1 cellular context compared by ENCODE assay signal in the genomic region with DNA sequence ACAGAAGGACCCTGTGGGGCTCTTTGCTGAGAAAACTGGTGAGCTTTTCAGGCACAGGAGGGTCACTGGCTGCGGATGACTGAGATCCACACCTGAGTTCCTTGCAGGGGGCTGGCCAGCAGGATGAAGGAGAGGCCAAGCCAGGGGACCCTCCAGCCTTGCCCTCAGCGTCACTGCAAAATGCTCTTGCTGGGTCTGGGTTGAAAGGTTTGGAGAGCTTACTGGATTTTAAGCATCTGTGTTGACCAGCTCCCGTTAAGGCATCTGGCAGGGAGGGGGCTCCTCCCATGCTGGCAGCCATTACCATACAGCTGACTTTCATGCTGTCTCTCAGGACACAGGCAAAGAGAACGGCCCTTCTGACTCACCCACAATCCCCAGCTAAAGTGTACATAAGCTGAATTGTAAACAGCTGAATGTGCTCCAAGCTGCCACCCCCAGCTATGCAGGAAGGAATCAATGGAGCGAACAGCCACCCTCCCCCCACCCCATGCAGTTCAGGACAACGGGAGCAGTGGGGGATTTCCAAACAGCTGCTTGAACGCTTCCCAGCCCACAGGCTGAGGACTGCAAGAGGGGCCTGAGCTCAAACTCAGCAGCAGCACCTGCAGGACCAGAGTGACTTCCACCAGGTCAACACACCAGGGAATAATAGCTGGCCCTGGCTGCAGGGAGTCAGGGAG.
TF ChIP-seq lines count a peak whose summit lies in the region.

No MANE protein-coding gene starts in this region.

TF ChIP-seq in HepG2, 621 proteins besides CTCF, POLR2A, EP300 and RAD21 (continued from another document and continues in another):
- TF ChIP-seq, protein P1, sequence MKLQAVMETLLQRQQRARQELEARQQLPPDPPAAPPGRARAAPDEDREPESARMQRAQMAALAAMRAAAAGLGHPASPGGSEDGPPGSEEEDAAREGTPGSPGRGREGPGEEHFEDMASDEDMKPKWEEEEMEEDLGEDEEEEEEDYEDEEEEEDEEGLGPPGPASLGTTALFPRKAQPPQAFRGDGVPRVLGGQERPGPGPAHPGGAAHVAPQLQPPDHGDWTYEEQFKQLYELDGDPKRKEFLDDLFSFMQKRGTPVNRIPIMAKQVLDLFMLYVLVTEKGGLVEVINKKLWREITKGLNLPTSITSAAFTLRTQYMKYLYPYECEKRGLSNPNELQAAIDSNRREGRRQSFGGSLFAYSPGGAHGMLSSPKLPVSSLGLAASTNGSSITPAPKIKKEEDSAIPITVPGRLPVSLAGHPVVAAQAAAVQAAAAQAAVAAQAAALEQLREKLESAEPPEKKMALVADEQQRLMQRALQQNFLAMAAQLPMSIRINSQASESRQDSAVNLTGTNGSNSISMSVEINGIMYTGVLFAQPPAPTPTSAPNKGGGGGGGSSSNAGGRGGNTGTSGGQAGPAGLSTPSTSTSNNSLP (IDR thresholded peaks at IDR 0.05; ENCODE audit: low read depth, low read length) = peak; percentile 83
- peak; percentile 5; the same call in 1 of the 2 replicates for TF ChIP-seq KAT2B (IDR thresholded peaks at IDR 0.05; ENCODE audit: borderline replicate concordance, low read depth, low read length)
- peak; percentile 84; the same call in 1 of the 2 replicates for TF ChIP-seq ZNF333 (CRISPR knock-in tag; IDR thresholded peaks at IDR 0.05; ENCODE audit: borderline replicate concordance)
- TF ChIP-seq RXRB (CRISPR knock-in tag; IDR thresholded peaks at IDR 0.05; ENCODE audit: borderline replicate concordance) = peak; percentile 92
- no peak for TF ChIP-seq MBD4 (IDR thresholded peaks at IDR 0.05; ENCODE audit: borderline replicate concordance, low read length)
- TF ChIP-seq ZNF567 (CRISPR knock-in tag; IDR thresholded peaks at IDR 0.05; ENCODE audit: borderline replicate concordance) = 0 out of 2 replicates have a peak, but pooled peaks have one; percentile 17
- no peak for TF ChIP-seq TOE1 (CRISPR knock-in tag; IDR thresholded peaks at IDR 0.05)
- peak; percentile 92 for TF ChIP-seq ZNF772 (CRISPR knock-in tag; IDR thresholded peaks at IDR 0.05)
- TF ChIP-seq ZNF24 (IDR thresholded peaks at IDR 0.05) = 0 out of 2 replicates have a peak, but pooled peaks have one; percentile 19
- 0 out of 2 replicates have a peak, but pooled peaks have one; percentile 64 for TF ChIP-seq SALL2 (CRISPR knock-in tag; IDR thresholded peaks at IDR 0.05)
- no peak for TF ChIP-seq PHF20 (CRISPR knock-in tag; IDR thresholded peaks at IDR 0.05)
- TF ChIP-seq ZNF510 (CRISPR knock-in tag; IDR thresholded peaks at IDR 0.05; ENCODE audit: low read depth) = no peak
- no peak for TF ChIP-seq CREB1 (IDR thresholded peaks at IDR 0.05)
- TF ChIP-seq CREB1 (CRISPR knock-in tag; IDR thresholded peaks at IDR 0.05) = peak; percentile 80
- TF ChIP-seq NR2C2 (CRISPR knock-in tag; IDR thresholded peaks at IDR 0.05; ENCODE audit: borderline replicate concordance) = no peak; the same call in 1 of the 2 replicates
- TF ChIP-seq, protein P2, sequence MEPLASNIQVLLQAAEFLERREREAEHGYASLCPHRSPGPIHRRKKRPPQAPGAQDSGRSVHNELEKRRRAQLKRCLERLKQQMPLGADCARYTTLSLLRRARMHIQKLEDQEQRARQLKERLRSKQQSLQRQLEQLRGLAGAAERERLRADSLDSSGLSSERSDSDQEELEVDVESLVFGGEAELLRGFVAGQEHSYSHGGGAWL (CRISPR knock-in tag; IDR thresholded peaks at IDR 0.05) = peak; percentile 74; the same call in 1 of the 2 replicates
- TF ChIP-seq NCOA5 (CRISPR knock-in tag; IDR thresholded peaks at IDR 0.05) = no peak
- TF ChIP-seq MED8 (CRISPR knock-in tag; IDR thresholded peaks at IDR 0.05; ENCODE audit: insufficient replicate concordance) = peak; percentile 94
- TF ChIP-seq, protein P3, sequence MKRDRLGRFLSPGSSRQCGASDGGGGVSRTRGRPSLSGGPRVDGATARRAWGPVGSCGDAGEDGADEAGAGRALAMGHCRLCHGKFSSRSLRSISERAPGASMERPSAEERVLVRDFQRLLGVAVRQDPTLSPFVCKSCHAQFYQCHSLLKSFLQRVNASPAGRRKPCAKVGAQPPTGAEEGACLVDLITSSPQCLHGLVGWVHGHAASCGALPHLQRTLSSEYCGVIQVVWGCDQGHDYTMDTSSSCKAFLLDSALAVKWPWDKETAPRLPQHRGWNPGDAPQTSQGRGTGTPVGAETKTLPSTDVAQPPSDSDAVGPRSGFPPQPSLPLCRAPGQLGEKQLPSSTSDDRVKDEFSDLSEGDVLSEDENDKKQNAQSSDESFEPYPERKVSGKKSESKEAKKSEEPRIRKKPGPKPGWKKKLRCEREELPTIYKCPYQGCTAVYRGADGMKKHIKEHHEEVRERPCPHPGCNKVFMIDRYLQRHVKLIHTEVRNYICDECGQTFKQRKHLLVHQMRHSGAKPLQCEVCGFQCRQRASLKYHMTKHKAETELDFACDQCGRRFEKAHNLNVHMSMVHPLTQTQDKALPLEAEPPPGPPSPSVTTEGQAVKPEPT (CRISPR knock-in tag; IDR thresholded peaks at IDR 0.05; ENCODE audit: low read depth) = peak; percentile 71; the same call in 1 of the 2 replicates
- TF ChIP-seq CEBPB (IDR thresholded peaks at IDR 0.05; ENCODE audit: borderline replicate concordance, low read depth, low read length) = peak; percentile 26; the same call in 1 of the 2 replicates
- peak; percentile 69; the same call in 1 of the 2 replicates for TF ChIP-seq YEATS4 (CRISPR knock-in tag; IDR thresholded peaks at IDR 0.05; ENCODE audit: borderline replicate concordance)
- TF ChIP-seq SIX1 (CRISPR knock-in tag; IDR thresholded peaks at IDR 0.05; ENCODE audit: borderline replicate concordance) = peak; percentile 65; the same call in 1 of the 2 replicates
- TF ChIP-seq MEIS2 (CRISPR knock-in tag; IDR thresholded peaks at IDR 0.05) = peak; percentile 88
- TF ChIP-seq HNF4G (IDR thresholded peaks at IDR 0.05; ENCODE audit: borderline replicate concordance, low read depth, low read length) = peak; percentile 80
- no peak; the same call in 1 of the 2 replicates for TF ChIP-seq HNF4G (CRISPR knock-in tag; IDR thresholded peaks at IDR 0.05; ENCODE audit: borderline replicate concordance, low read depth)
- TF ChIP-seq STAT5B (CRISPR knock-in tag; IDR thresholded peaks at IDR 0.05) = no peak
- TF ChIP-seq NFE2 (CRISPR knock-in tag; IDR thresholded peaks at IDR 0.05) = no peak
- no peak for TF ChIP-seq BRD4 (CRISPR knock-in tag; IDR thresholded peaks at IDR 0.05)
- no peak for TF ChIP-seq SP1 (IDR thresholded peaks at IDR 0.05)
- TF ChIP-seq SP1 (CRISPR knock-in tag; IDR thresholded peaks at IDR 0.05) = peak; percentile 37; the same call in 1 of the 2 replicates
- TF ChIP-seq RFX3 (CRISPR knock-in tag; IDR thresholded peaks at IDR 0.05) = peak; percentile 15; the same call in 1 of the 2 replicates
- no peak for TF ChIP-seq IKZF4 (CRISPR knock-in tag; IDR thresholded peaks at IDR 0.05; ENCODE audit: borderline replicate concordance, low read depth, not compliant biosample characterization)
- TF ChIP-seq ZNF678 (CRISPR knock-in tag; IDR thresholded peaks at IDR 0.05) = no peak
- peak; percentile 86 for TF ChIP-seq PRPF4 (IDR thresholded peaks at IDR 0.05; ENCODE audit: low read depth, low read length, poor library complexity, severe bottlenecking)
- TF ChIP-seq, protein P4, sequence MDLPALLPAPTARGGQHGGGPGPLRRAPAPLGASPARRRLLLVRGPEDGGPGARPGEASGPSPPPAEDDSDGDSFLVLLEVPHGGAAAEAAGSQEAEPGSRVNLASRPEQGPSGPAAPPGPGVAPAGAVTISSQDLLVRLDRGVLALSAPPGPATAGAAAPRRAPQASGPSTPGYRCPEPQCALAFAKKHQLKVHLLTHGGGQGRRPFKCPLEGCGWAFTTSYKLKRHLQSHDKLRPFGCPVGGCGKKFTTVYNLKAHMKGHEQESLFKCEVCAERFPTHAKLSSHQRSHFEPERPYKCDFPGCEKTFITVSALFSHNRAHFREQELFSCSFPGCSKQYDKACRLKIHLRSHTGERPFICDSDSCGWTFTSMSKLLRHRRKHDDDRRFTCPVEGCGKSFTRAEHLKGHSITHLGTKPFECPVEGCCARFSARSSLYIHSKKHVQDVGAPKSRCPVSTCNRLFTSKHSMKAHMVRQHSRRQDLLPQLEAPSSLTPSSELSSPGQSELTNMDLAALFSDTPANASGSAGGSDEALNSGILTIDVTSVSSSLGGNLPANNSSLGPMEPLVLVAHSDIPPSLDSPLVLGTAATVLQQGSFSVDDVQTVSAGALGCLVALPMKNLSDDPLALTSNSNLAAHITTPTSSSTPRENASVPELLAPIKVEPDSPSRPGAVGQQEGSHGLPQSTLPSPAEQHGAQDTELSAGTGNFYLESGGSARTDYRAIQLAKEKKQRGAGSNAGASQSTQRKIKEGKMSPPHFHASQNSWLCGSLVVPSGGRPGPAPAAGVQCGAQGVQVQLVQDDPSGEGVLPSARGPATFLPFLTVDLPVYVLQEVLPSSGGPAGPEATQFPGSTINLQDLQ (CRISPR knock-in tag; IDR thresholded peaks at IDR 0.05) = no peak
- no peak for TF ChIP-seq CHCHD3 (CRISPR knock-in tag; IDR thresholded peaks at IDR 0.05)
- TF ChIP-seq ZNF430 (CRISPR knock-in tag; IDR thresholded peaks at IDR 0.05) = no peak
- peak; percentile 86; the same call in 1 of the 2 replicates for TF ChIP-seq ZBTB20 (CRISPR knock-in tag; IDR thresholded peaks at IDR 0.05; ENCODE audit: borderline replicate concordance, low read depth)
- no peak for TF ChIP-seq SRSF1 (optimal IDR thresholded peaks at IDR 0.05; ENCODE audit: low read depth, low read length)
- peak; percentile 75; the same call in 1 of the 2 replicates for TF ChIP-seq NFKB2 (CRISPR knock-in tag; IDR thresholded peaks at IDR 0.05; ENCODE audit: borderline replicate concordance)
- peak; percentile 92 for TF ChIP-seq JUN (CRISPR knock-in tag; IDR thresholded peaks at IDR 0.05)
- peak; percentile 79 for TF ChIP-seq SKI (IDR thresholded peaks at IDR 0.05; ENCODE audit: partially characterized antibody)
- TF ChIP-seq BHLHE40 (IDR thresholded peaks at IDR 0.05; ENCODE audit: low read length) = peak; percentile 62
- TF ChIP-seq SCMH1 (CRISPR knock-in tag; IDR thresholded peaks at IDR 0.05; ENCODE audit: borderline replicate concordance) = no peak
- TF ChIP-seq NAIF1 (CRISPR knock-in tag; IDR thresholded peaks at IDR 0.05; ENCODE audit: borderline replicate concordance) = no peak
- TF ChIP-seq IRX3 (CRISPR knock-in tag; IDR thresholded peaks at IDR 0.05; ENCODE audit: borderline replicate concordance, low read depth) = no peak; the same call in 1 of the 2 replicates
- TF ChIP-seq ATF7-NPFF (CRISPR knock-in tag; IDR thresholded peaks at IDR 0.05; ENCODE audit: low read depth) = peak; percentile 49; the same call in 1 of the 2 replicates
- peak; percentile 88 for TF ChIP-seq MIXL1 (CRISPR knock-in tag; IDR thresholded peaks at IDR 0.05)
- TF ChIP-seq PLRG1 (conservative IDR thresholded peaks at IDR 0.05) = no peak
- TF ChIP-seq ZNF234 (CRISPR knock-in tag; conservative IDR thresholded peaks at IDR 0.05) = no peak
- TF ChIP-seq, protein P5, sequence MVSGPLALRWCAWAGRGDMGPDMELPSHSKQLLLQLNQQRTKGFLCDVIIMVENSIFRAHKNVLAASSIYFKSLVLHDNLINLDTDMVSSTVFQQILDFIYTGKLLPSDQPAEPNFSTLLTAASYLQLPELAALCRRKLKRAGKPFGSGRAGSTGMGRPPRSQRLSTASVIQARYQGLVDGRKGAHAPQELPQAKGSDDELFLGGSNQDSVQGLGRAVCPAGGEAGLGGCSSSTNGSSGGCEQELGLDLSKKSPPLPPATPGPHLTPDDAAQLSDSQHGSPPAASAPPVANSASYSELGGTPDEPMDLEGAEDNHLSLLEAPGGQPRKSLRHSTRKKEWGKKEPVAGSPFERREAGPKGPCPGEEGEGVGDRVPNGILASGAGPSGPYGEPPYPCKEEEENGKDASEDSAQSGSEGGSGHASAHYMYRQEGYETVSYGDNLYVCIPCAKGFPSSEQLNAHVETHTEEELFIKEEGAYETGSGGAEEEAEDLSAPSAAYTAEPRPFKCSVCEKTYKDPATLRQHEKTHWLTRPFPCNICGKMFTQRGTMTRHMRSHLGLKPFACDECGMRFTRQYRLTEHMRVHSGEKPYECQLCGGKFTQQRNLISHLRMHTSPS (CRISPR knock-in tag; IDR thresholded peaks at IDR 0.05; ENCODE audit: low read depth) = no peak
- 0 out of 2 replicates have a peak, but pooled peaks have one; percentile 44 for TF ChIP-seq ZBTB3 (CRISPR knock-in tag; IDR thresholded peaks at IDR 0.05; ENCODE audit: borderline replicate concordance, low read depth)
- no peak for TF ChIP-seq HNRNPK (IDR thresholded peaks at IDR 0.05; ENCODE audit: low read depth, low read length, poor library complexity, severe bottlenecking)
- TF ChIP-seq SP2 (CRISPR knock-in tag; IDR thresholded peaks at IDR 0.05) = no peak
- TF ChIP-seq ZNF10 (CRISPR knock-in tag; IDR thresholded peaks at IDR 0.05; ENCODE audit: borderline replicate concordance, low read depth) = no peak
- peak; percentile 69; the same call in 1 of the 2 replicates for TF ChIP-seq POLR2AphosphoS2 (IDR thresholded peaks at IDR 0.05; ENCODE audit: low read depth, low read length)
- TF ChIP-seq, protein P6, sequence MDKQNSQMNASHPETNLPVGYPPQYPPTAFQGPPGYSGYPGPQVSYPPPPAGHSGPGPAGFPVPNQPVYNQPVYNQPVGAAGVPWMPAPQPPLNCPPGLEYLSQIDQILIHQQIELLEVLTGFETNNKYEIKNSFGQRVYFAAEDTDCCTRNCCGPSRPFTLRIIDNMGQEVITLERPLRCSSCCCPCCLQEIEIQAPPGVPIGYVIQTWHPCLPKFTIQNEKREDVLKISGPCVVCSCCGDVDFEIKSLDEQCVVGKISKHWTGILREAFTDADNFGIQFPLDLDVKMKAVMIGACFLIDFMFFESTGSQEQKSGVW (CRISPR knock-in tag; IDR thresholded peaks at IDR 0.05; ENCODE audit: borderline replicate concordance) = no peak
- TF ChIP-seq ZNF20 (CRISPR knock-in tag; IDR thresholded peaks at IDR 0.05) = peak; percentile 76; the same call in 1 of the 2 replicates
- peak; percentile 58 for TF ChIP-seq ZNF883 (CRISPR knock-in tag; IDR thresholded peaks at IDR 0.05; ENCODE audit: not compliant biosample characterization)
- TF ChIP-seq TGIF2 (CRISPR knock-in tag; IDR thresholded peaks at IDR 0.05) = peak; percentile 95
- TF ChIP-seq ZNF564 (CRISPR knock-in tag; IDR thresholded peaks at IDR 0.05) = no peak; the same call in 1 of the 2 replicates
- no peak for TF ChIP-seq SOX6 (IDR thresholded peaks at IDR 0.05)
- peak; percentile 97 for TF ChIP-seq SOX6 (CRISPR knock-in tag; IDR thresholded peaks at IDR 0.05)
- TF ChIP-seq, protein P7, sequence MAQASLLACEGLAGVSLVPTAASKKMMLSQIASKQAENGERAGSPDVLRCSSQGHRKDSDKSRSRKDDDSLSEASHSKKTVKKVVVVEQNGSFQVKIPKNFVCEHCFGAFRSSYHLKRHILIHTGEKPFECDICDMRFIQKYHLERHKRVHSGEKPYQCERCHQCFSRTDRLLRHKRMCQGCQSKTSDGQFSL (CRISPR knock-in tag; IDR thresholded peaks at IDR 0.05) = peak; percentile 90
